ENCODE assay signal across 1 cellular context in the genomic region with DNA sequence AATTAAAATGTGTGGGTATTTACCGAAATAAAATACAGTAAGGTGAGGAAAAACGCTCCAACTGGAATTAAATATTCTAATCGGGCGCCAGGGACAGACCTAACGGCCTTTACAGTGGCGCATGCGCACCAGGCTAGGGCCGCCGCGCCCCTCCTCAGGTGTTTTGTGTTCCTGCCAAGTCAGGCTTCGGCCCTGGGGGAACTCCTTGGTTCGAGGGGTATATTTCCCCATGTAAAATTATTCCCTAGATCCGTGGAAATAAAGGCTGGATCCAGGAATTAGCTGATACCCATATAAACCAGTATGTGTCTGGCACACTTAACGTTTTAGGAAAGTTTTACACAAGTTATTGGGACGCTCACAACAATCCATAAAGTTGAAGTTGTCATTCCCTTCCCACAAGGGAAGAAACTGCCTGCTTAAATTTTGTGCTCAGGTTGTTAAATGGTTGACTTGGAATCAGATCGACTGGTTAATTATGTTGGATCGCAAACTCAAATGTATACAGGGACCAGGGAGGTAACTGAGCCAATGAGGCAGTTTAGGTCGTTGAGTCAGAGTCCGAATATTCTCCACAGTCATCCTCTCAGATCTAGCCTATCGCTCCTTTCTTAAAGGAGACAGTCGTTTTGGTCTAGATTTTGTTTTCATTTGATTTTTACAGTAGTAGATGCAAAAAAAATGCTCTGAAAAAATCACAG.
A peak's percentile ranks its signal among the peaks of the same experiment; 100 is the strongest.
TF ChIP-seq lines count a peak whose summit lies in the region.

No MANE protein-coding gene starts in this region.

TF ChIP-seq in GM12878, 131 proteins besides CTCF, POLR2A, EP300 and RAD21:
- TF ChIP-seq NRF1 (conservative IDR thresholded peaks at IDR 0.05; ENCODE audit: low read depth, low read length) (peak; percentile 82), RELB (IDR thresholded peaks at IDR 0.05; ENCODE audit: low read depth) (0 out of 2 replicates have a peak, but pooled peaks have one; percentile 15), DPF2 (IDR thresholded peaks at IDR 0.05) (no peak), BACH1 (IDR thresholded peaks at IDR 0.05; ENCODE audit: borderline replicate concordance) (0 out of 2 replicates have a peak, but pooled peaks have one; percentile 37), BHLHE40 (IDR thresholded peaks at IDR 0.05; ENCODE audit: borderline replicate concordance in 1 of 2, low read depth in 2 of 2, low read length in 1 of 2) (no peak), TAF1 (IDR thresholded peaks at IDR 0.05; ENCODE audit: borderline replicate concordance, low read depth, low read length) (peak; percentile 41; the same call in 1 of the 2 replicates), CBFB (IDR thresholded peaks at IDR 0.05; ENCODE audit: low read depth) (peak; percentile 9; the same call in 1 of the 2 replicates), IRF5 (IDR thresholded peaks at IDR 0.05; ENCODE audit: borderline replicate concordance) (no peak; the same call in 1 of the 2 replicates), NFIC (IDR thresholded peaks at IDR 0.05; ENCODE audit: low read depth, low read length) (peak; percentile 23; the same call in 1 of the 2 replicates), ZBTB33 (IDR thresholded peaks at IDR 0.05) (no peak), RAD51 (IDR thresholded peaks at IDR 0.05) (no peak; the same call in 1 of the 2 replicates), MEF2A (IDR thresholded peaks at IDR 0.05; ENCODE audit: insufficient read depth, low read depth, low read length) (no peak), ZNF687 (IDR thresholded peaks at IDR 0.05) (peak; percentile 90), PML (IDR thresholded peaks at IDR 0.05; ENCODE audit: low read length) (peak; percentile 60; the same call in 1 of the 2 replicates), SUZ12 (IDR thresholded peaks at IDR 0.05; ENCODE audit: unreplicated experiment) (no peak), MTA3 (IDR thresholded peaks at IDR 0.05; ENCODE audit: borderline replicate concordance, low read length) (0 out of 2 replicates have a peak, but pooled peaks have one; percentile 17), HCFC1 (IDR thresholded peaks at IDR 0.05; ENCODE audit: low read length) (no peak), LARP7 (IDR thresholded peaks at IDR 0.05) (0 out of 2 replicates have a peak, but pooled peaks have one; percentile 16)
- TF ChIP-seq, protein P1, sequence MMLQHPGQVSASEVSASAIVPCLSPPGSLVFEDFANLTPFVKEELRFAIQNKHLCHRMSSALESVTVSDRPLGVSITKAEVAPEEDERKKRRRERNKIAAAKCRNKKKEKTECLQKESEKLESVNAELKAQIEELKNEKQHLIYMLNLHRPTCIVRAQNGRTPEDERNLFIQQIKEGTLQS (IDR thresholded peaks at IDR 0.05; ENCODE audit: borderline replicate concordance, extremely low read depth, low read depth, low read length): 0 out of 2 replicates have a peak, but pooled peaks have one; percentile 5
- TF ChIP-seq, protein P2, sequence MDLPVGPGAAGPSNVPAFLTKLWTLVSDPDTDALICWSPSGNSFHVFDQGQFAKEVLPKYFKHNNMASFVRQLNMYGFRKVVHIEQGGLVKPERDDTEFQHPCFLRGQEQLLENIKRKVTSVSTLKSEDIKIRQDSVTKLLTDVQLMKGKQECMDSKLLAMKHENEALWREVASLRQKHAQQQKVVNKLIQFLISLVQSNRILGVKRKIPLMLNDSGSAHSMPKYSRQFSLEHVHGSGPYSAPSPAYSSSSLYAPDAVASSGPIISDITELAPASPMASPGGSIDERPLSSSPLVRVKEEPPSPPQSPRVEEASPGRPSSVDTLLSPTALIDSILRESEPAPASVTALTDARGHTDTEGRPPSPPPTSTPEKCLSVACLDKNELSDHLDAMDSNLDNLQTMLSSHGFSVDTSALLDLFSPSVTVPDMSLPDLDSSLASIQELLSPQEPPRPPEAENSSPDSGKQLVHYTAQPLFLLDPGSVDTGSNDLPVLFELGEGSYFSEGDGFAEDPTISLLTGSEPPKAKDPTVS (IDR thresholded peaks at IDR 0.05; ENCODE audit: low read depth, low read length): no peak
- TF ChIP-seq, protein P3, sequence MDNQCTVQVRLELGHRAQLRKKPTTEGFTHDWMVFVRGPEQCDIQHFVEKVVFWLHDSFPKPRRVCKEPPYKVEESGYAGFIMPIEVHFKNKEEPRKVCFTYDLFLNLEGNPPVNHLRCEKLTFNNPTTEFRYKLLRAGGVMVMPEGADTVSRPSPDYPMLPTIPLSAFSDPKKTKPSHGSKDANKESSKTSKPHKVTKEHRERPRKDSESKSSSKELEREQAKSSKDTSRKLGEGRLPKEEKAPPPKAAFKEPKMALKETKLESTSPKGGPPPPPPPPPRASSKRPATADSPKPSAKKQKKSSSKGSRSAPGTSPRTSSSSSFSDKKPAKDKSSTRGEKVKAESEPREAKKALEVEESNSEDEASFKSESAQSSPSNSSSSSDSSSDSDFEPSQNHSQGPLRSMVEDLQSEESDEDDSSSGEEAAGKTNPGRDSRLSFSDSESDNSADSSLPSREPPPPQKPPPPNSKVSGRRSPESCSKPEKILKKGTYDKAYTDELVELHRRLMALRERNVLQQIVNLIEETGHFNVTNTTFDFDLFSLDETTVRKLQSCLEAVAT (IDR thresholded peaks at IDR 0.05): peak; percentile 95
- TF ChIP-seq, protein P4, sequence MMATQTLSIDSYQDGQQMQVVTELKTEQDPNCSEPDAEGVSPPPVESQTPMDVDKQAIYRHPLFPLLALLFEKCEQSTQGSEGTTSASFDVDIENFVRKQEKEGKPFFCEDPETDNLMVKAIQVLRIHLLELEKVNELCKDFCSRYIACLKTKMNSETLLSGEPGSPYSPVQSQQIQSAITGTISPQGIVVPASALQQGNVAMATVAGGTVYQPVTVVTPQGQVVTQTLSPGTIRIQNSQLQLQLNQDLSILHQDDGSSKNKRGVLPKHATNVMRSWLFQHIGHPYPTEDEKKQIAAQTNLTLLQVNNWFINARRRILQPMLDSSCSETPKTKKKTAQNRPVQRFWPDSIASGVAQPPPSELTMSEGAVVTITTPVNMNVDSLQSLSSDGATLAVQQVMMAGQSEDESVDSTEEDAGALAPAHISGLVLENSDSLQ (IDR thresholded peaks at IDR 0.05): no peak
